1 cellular context compared by ENCODE assay signal in genomic region chr1:228397454-228397786, GRCh38.
TF ChIP-seq lines count a peak whose summit lies in the region.

No MANE protein-coding gene starts in this region.

TF ChIP-seq in HEK293, 187 proteins besides CTCF, POLR2A, EP300 and RAD21 (continued from another document):
- 0 out of 2 replicates have a peak, but pooled peaks have one; percentile 1 for TF ChIP-seq GLIS2 (tag by site-specific recombination; IDR thresholded peaks at IDR 0.05)
- TF ChIP-seq, protein P1, sequence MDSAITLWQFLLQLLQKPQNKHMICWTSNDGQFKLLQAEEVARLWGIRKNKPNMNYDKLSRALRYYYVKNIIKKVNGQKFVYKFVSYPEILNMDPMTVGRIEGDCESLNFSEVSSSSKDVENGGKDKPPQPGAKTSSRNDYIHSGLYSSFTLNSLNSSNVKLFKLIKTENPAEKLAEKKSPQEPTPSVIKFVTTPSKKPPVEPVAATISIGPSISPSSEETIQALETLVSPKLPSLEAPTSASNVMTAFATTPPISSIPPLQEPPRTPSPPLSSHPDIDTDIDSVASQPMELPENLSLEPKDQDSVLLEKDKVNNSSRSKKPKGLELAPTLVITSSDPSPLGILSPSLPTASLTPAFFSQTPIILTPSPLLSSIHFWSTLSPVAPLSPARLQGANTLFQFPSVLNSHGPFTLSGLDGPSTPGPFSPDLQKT (IDR thresholded peaks at IDR 0.05; ENCODE audit: borderline replicate concordance, low read depth, low read length), result no peak
- no peak for TF ChIP-seq ZNF391 (tag by site-specific recombination; IDR thresholded peaks at IDR 0.05; ENCODE audit: borderline replicate concordance, low read depth)
